Comparison of ENCODE assay signal across 28 cellular contexts in the genomic region with DNA sequence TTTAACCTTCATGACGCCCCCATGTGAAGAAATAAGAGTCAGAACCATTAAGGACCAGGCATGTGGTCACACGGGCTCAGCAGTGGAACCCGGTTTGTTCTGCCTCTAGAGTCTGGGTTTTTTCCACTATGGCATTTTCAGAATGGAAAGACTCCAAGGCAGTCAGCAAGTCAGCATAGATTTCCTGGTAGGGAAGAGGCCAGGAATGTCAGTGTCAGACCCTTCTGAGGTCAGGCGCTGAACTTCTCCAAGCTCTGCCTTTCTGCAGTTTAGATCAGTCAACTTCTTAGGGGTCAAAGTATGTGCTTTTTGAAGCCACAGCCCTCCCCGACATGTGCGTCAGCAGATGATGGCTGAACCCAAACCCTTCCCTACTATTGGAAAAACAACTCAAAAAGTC. TPM values are rescaled to one million over a fixed set of nuclear protein-coding genes. Genes with fewer than 3 reads are reported as not detected.
DNase-seq lines count a peak whose midpoint lies in the region; ATAC-seq, FAIRE-seq and TF ChIP-seq lines count a peak whose summit lies in the region.
"Had no signal": no experiment of that assay in that cellular context is flagged by ENCODE, and none has a peak within 500 bp of the region (broad histone marks: within the 10 kb centered on the region; RNA-seq: fewer than 3 reads in every experiment).

No MANE protein-coding gene starts in this region.

- H3K4me2 ChIP-seq in BLaER1 (peak overlapping the region; percentile 61), K562 (ENCODE audit: insufficient read depth, low read length) (no peak overlapping the region)
- H3K4me2 ChIP-seq: SK-N-SH had no signal

- intact Hi-C loops in K562 (cut with micrococcal nuclease) = no loop called here
- intact Hi-C loops in kidney (cut with DNase I) = loop anchor here (10.0 kb wide), 1 partner anchor 444 kb away; no protein-coding TSS in a partner anchor
- intact Hi-C loops in lower leg skin (cut with DNase I; ENCODE audit: low total_unique reads) = no loop called here

- no peaks in the 10 kb centered on the region for H3K36me3 ChIP-seq in BLaER1
- H3K36me3 ChIP-seq in K562 (ENCODE audit: control insufficient read depth, insufficient read depth, low read length) = no peaks in the 10 kb centered on the region
- no peaks in the 10 kb centered on the region for H3K36me3 ChIP-seq in kidney (ENCODE audit: control insufficient read depth in 1 of 2, insufficient read depth in 2 of 2, low read length in 2 of 2)
- H3K36me3 ChIP-seq: BE2C had no signal

- CTCF ChIA-PET in K562 (lab: Yijun Ruan, JAX; ENCODE audit: low intra/inter-chr PET ratio) = no interaction called here

- no peaks in the 10 kb centered on the region for H3K9me3 ChIP-seq in BLaER1
- no peaks in the 10 kb centered on the region for H3K9me3 ChIP-seq in K562 (replicated peaks; ENCODE audit: control insufficient read depth, insufficient read depth, low read depth, low read length)
- no peaks in the 10 kb centered on the region for H3K9me3 ChIP-seq in kidney (ENCODE audit: control insufficient read depth in 1 of 2, low read length in 2 of 2)
- H3K9me3 ChIP-seq: BE2C, SK-N-SH had no signal

- H3K27ac ChIP-seq in BLaER1 (no peak overlapping the region), K562 (ENCODE audit: extremely low read depth, low read depth, low read length) (no peak overlapping the region), kidney (ENCODE audit: low read depth in 2 of 2, low read length in 2 of 2) (peak overlapping the region; percentile 18 to 56), foreskin keratinocyte (no peak overlapping the region)

- TF ChIP-seq CTCF in K562 (IDR thresholded peaks at IDR 0.05 in 2 of 3, conservative IDR thresholded peaks at IDR 0.05 in 1 of 3; ENCODE audit: insufficient read depth in 2 of 3, low read depth in 1 of 3, low read length in 3 of 3) (no peak), kidney (IDR thresholded peaks at IDR 0.05; ENCODE audit: borderline replicate concordance, extremely low read depth, insufficient read depth) (no peak), foreskin keratinocyte (conservative IDR thresholded peaks at IDR 0.05) (no peak), lower leg skin (IDR thresholded peaks at IDR 0.05) (no peak)

- H3K9me1 ChIP-seq in K562 (ENCODE audit: control insufficient read depth, insufficient read depth, low read length) = no peaks in the 10 kb centered on the region

- in situ Hi-C loops in G401 (cut with HindIII; ENCODE audit: low sequenced_read_pairs) (loop anchor here (25.0 kb wide), 1 partner anchor 181 kb away; no protein-coding TSS in a partner anchor), K562 (cut with MboI) (no loop called here)

- TF ChIP-seq POLR2A in K562 (conservative IDR thresholded peaks at IDR 0.05) = no peak
- TF ChIP-seq POLR2A in lower leg skin (IDR thresholded peaks at IDR 0.05) = no peak

- 4% methylated on average over 6 of the region's 6 CpGs for WGBS in K562 (ENCODE audit: insufficient coverage, low coverage, missing lambda C conversion rate)
- WGBS in lower leg skin, 2 donors = 79% methylated on average over 6 of the region's 6 CpGs

- no peak overlapping the region for H3K9ac ChIP-seq in BLaER1
- no peak overlapping the region for H3K9ac ChIP-seq in K562 (ENCODE audit: insufficient read depth in 1 of 2, low read depth in 2 of 2, low read length in 2 of 2)
- H3K9ac ChIP-seq in kidney (ENCODE audit: low read length in 2 of 2) = no peak overlapping the region
- H3K9ac ChIP-seq: SK-N-SH had no signal

- FAIRE-seq in K562 (lab: Jason Lieb, UNC) = peak; percentile 11
- no peak for FAIRE-seq in kidney (lab: Jason Lieb, UNC)
- FAIRE-seq: GM12892, GM18507 had no signal

- no peak overlapping the region for H2AFZ ChIP-seq in K562 (ENCODE audit: low read depth, low read length)

- DNase-seq in G401 (ENCODE audit: low spot score) = peak; percentile 70
- DNase-seq in K562 (ENCODE audit: extremely low read depth in 1 of 4, low spot score in 3 of 4) = no peak
- DNase-seq in kidney = peak; percentile 84
- no peak for DNase-seq in foreskin keratinocyte
- DNase-seq in lower leg skin (ENCODE audit: low spot score in 2 of 2) = no peak
- DNase-seq: BE2C; CD4-positive, alpha-beta T cell; COR-L47; DMS 273 treated with DMSO at 0.1 percent for 48 hours; DND-41; GOT3; Kasumi-1; NCI-H1048; NCI-H1417 treated with DMSO at 0.1 percent for 48 hours; NCI-H187 treated with DMSO at 0.1 percent for 48 hours; NCI-H2107; NCI-H446 treated with DMSO at 0.1 percent for 48 hours; NCI-H526 treated with DMSO at 0.1 percent for 48 hours; PC-3; SIG-M5; SK-N-SH had no signal

- TF ChIP-seq EP300 in K562 (IDR thresholded peaks at IDR 0.05; ENCODE audit: low read length) = no peak

- ATAC-seq in K562 (no peak), GM21576 (IDR thresholded peaks at IDR 0.05; ENCODE audit: unreplicated experiment) (no peak), foreskin keratinocyte (no peak)
- ATAC-seq: HCT116, PC-3 had no signal

- no peaks in the 10 kb centered on the region for H3K79me2 ChIP-seq in K562 (ENCODE audit: control insufficient read depth, insufficient read depth, low read length)

- H3K4me3 ChIP-seq in BLaER1 (no peak overlapping the region), K562 (no peak overlapping the region), kidney (ENCODE audit: low read length in 2 of 2) (no peak overlapping the region), lower leg skin (ENCODE audit: low read depth, poor library complexity, severe bottlenecking) (no peak overlapping the region)

- BruUV-seq in K562 (replicated peaks; lab: Mats Ljungman, UMichigan) = no TSS peak

- H4K20me1 ChIP-seq in BLaER1 (peaks cover 33% of the 10 kb centered on the region), K562 (replicated peaks; ENCODE audit: control insufficient read depth, insufficient read depth, low read length) (peaks cover 6% of the 10 kb centered on the region; the same call in 1 of the 2 replicates)

- POLR2A ChIA-PET in K562 (lab: Yijun Ruan, JAX) = interaction anchor here (0.6 to 1.2 kb wide), 2 partner anchors 10 to 241 kb away, joined by 3 to 4 read pairs; no protein-coding TSS in a partner anchor

- H3K27me3 ChIP-seq in BLaER1 = peaks cover 45% of the 10 kb centered on the region
- peaks cover 51 to 53% of the 10 kb centered on the region in 2 experiments for H3K27me3 ChIP-seq in K562 (ENCODE audit: control insufficient read depth in 2 of 2, insufficient read depth in 2 of 2, low read length in 2 of 2)
- peaks cover 53% of the 10 kb centered on the region for H3K27me3 ChIP-seq in foreskin keratinocyte

- no peak for TF ChIP-seq RAD21 in K562 (CRISPR knock-in tag; conservative IDR thresholded peaks at IDR 0.05 in 1 of 2, IDR thresholded peaks at IDR 0.05 in 1 of 2)

- H3K4me1 ChIP-seq in BLaER1 (peaks cover 44% of the 10 kb centered on the region), K562 (replicated peaks in 1 of 2; ENCODE audit: control insufficient read depth in 2 of 2, insufficient read depth in 2 of 2, low read length in 2 of 2) (peaks cover 0 to 18% of the 10 kb centered on the region in 2 experiments; a peak in 2 of 5 replicates), kidney (ENCODE audit: control insufficient read depth in 1 of 2, insufficient read depth in 1 of 2, low read depth in 1 of 2, low read length in 2 of 2) (peaks cover 0 to 13% of the 10 kb centered on the region in 2 donors), foreskin keratinocyte (no peaks in the 10 kb centered on the region)

RNA-seq across cellular contexts. Expression of a gene that starts 3.9 kb away (rescaled TPM):
- total RNA-seq in G401 (2014; rRNA removed; shearing (Covaris generic)) = 0.03 TPM in 1 of 2 replicates, not detected in the other
- total RNA-seq in K562 (2011; cell fraction: chromatin; rRNA removed; ENCODE audit: low replicate concordance) = not detected in 2 replicates
- not detected in 2 replicates for total RNA-seq in K562 (2011; cell fraction: nucleolus; rRNA removed)
- not detected in 2 replicates for total RNA-seq in K562 (2011; cell fraction: nucleoplasm; rRNA removed)
- not detected in 2 replicates for total RNA-seq in K562 (2014; rRNA removed)
- not detected in 2 replicates for total RNA-seq in K562 (2014; rRNA removed; fragmentation: Illumina TruSeq; extraction: Trizol)
- not detected in 2 replicates for total RNA-seq in K562 (2015; rRNA removed; fragmentation: Illumina TruSeq; extraction: Trizol)
- total RNA-seq in K562 (2021) = not detected in 2 replicates
- polyA plus RNA-seq in K562 (2011; rRNA removed) = not detected in 2 replicates
- not detected in 2 replicates for polyA plus RNA-seq in K562 (2011; cell fraction: cytosol; rRNA removed)
- not detected in 2 replicates for polyA plus RNA-seq in K562 (2011; cell fraction: nucleus; rRNA removed)
- polyA plus RNA-seq in K562 (2012) = 0.04 TPM in 2 replicates
- polyA plus RNA-seq in K562 (2014; fragmentation: Illumina TruSeq; extraction: Trizol) = not detected in 2 replicates
- polyA plus RNA-seq in K562 (2014; fragmentation: Nextera tagmentation; extraction: Ambion mirVana) = under 1 TPM in 1 of 2 experiments, not detected in 1; 0.03 TPM
- polyA plus RNA-seq in K562 (2014; rRNA removed) = not detected in 2 replicates
- polyA minus RNA-seq in K562 (2011; rRNA and poly(A)+ RNA removed) = not detected in 2 replicates
- polyA minus RNA-seq in K562 (2011; cell fraction: cytosol; rRNA and poly(A)+ RNA removed) = not detected in 2 replicates
- polyA minus RNA-seq in K562 (2011; cell fraction: nucleus; rRNA and poly(A)+ RNA removed) = not detected in 2 replicates
- 2.1 TPM for total RNA-seq in kidney
- 5.3 TPM for polyA plus RNA-seq in kidney (ENCODE audit: insufficient read depth, low read depth, low replicate concordance)
- not detected in 2 replicates for total RNA-seq in foreskin keratinocyte
- not detected in 2 replicates for polyA plus RNA-seq in foreskin keratinocyte
- total RNA-seq in lower leg skin = under 1 TPM; 0.15 to 0.78 (median 0.45) TPM
- total RNA-seq: CD4-positive, alpha-beta T cell; MCF 10A; PC-3 had no signal
- polyA plus RNA-seq: IgD-negative memory B cell had no signal

RNA-seq across cellular contexts. Expression of a gene that starts 24.2 kb away (rescaled TPM):
- total RNA-seq in G401 (2014; rRNA removed; shearing (Covaris generic)) = 8.2 and 10.8 TPM in 2 replicates
- 66.6 and 89.3 TPM in 2 replicates for total RNA-seq in K562 (2011; cell fraction: chromatin; rRNA removed; ENCODE audit: low replicate concordance)
- total RNA-seq in K562 (2011; cell fraction: nucleolus; rRNA removed) = 46.7 and 60.0 TPM in 2 replicates
- total RNA-seq in K562 (2011; cell fraction: nucleoplasm; rRNA removed) = 49.8 and 61.1 TPM in 2 replicates
- total RNA-seq in K562 (2014; rRNA removed) (10.8 and 16.6 TPM in 2 replicates), K562 (2014; rRNA removed; fragmentation: Illumina TruSeq; extraction: Trizol) (12.3 and 14.0 TPM in 2 replicates), K562 (2015; rRNA removed; fragmentation: Illumina TruSeq; extraction: Trizol) (13.8 and 18.5 TPM in 2 replicates), K562 (2021) (23.9 and 26.8 TPM in 2 replicates), kidney (41.6 TPM), foreskin keratinocyte (17.0 and 17.6 TPM in 2 replicates), lower leg skin (10 to 100 TPM; 18.3 to 33.2 (median 23.9) TPM)
- polyA plus RNA-seq in K562 (2011; rRNA removed) (16.2 and 22.8 TPM in 2 replicates), K562 (2014; fragmentation: Illumina TruSeq; extraction: Trizol) (19.6 and 28.3 TPM in 2 replicates), K562 (2014; fragmentation: Nextera tagmentation; extraction: Ambion mirVana) (1 to 10 TPM; 9.5 to 9.9 TPM), K562 (2014; rRNA removed) (12.9 and 13.9 TPM in 2 replicates), kidney (ENCODE audit: insufficient read depth, low read depth, low replicate concordance) (28.2 TPM), foreskin keratinocyte (15.1 and 17.9 TPM in 2 replicates)
- polyA plus RNA-seq in K562 (2011; cell fraction: cytosol; rRNA removed) = 13.1 and 18.9 TPM in 2 replicates
- polyA plus RNA-seq in K562 (2011; cell fraction: nucleus; rRNA removed) = 55.2 and 65.8 TPM in 2 replicates
- polyA plus RNA-seq in K562 (2012) = 23.6 and 25.0 TPM in 2 replicates
- 20.6 and 23.9 TPM in 2 replicates for polyA minus RNA-seq in K562 (2011; rRNA and poly(A)+ RNA removed)
- polyA minus RNA-seq in K562 (2011; cell fraction: cytosol; rRNA and poly(A)+ RNA removed) = 15.8 and 17.8 TPM in 2 replicates
- polyA minus RNA-seq in K562 (2011; cell fraction: nucleus; rRNA and poly(A)+ RNA removed) = 42.4 and 45.0 TPM in 2 replicates

Comparison
In these comparisons a context has a peak if more than half of its experiments do, and no peak if none do; other contexts are left out.
1. H3K27ac ChIP-seq: peak in kidney (2 of 2); none in BLaER1 (single experiment), K562 (single experiment) and foreskin keratinocyte (single experiment).
2. DNase-seq: peak in G401 (single experiment) and kidney (single experiment); none in K562 (0 of 4), foreskin keratinocyte (0 of 2) and lower leg skin (0 of 2).